Comparison of ENCODE assay signal across 10 cellular contexts in genomic region chr20:45342863-45343444, GRCh38. TPM values are rescaled to one million over a fixed set of nuclear protein-coding genes. Genes with fewer than 3 reads are reported as not detected.
A peak's percentile ranks its signal among the peaks of the same experiment; 100 is the strongest.
DNase-seq lines count a peak whose midpoint lies in the region; ATAC-seq and TF ChIP-seq lines count a peak whose summit lies in the region.
"Had no signal": no experiment of that assay in that cellular context is flagged by ENCODE, and none has a peak within 500 bp of the region (broad histone marks: within the 10 kb centered on the region; RNA-seq: fewer than 3 reads in every experiment).

No MANE protein-coding gene starts in this region.

- H3K4me1 ChIP-seq in Caco-2 = peaks cover 91% of the 10 kb centered on the region
- peaks cover 33% of the 10 kb centered on the region for H3K4me1 ChIP-seq in right cardiac atrium (ENCODE audit: control insufficient read depth, insufficient read depth, low read length)
- H3K4me1 ChIP-seq in sigmoid colon = peaks cover 0 to 93% (median 89%) of the 10 kb centered on the region in 4 donors

- no peaks in the 10 kb centered on the region for H3K27me3 Mint-ChIP-seq in Caco-2 (ENCODE audit: insufficient read depth, unreplicated experiment)

- H3K27me3 ChIP-seq in Caco-2 (replicated peaks; ENCODE audit: control insufficient read depth, insufficient read depth, low read length) (no peaks in the 10 kb centered on the region), WERI-Rb-1 (ENCODE audit: insufficient read depth, low read depth, severe bottlenecking) (no peaks in the 10 kb centered on the region), right cardiac atrium (ENCODE audit: control insufficient read depth, insufficient read depth) (no peaks in the 10 kb centered on the region), sigmoid colon (no peaks in the 10 kb centered on the region)

- H3K36me3 ChIP-seq in Caco-2 (ENCODE audit: control insufficient read depth, insufficient read depth, low read length) = peaks cover 11% of the 10 kb centered on the region
- H3K36me3 ChIP-seq in WERI-Rb-1 = peaks cover 28% of the 10 kb centered on the region
- peaks cover 0 to 13% (median 0%) of the 10 kb centered on the region in 4 donors for H3K36me3 ChIP-seq in sigmoid colon

- no peak for ATAC-seq in right cardiac atrium
- ATAC-seq in GM18520 (IDR thresholded peaks at IDR 0.05; ENCODE audit: unreplicated experiment) = no peak
- ATAC-seq in sciatic nerve = no peak

- WGBS in right cardiac atrium = 56% methylated on average over 6 of the region's 6 CpGs
- 13 to 60% methylated on average over 6 of the region's 6 CpGs for WGBS in sigmoid colon, 2 donors

- BruUV-seq in Caco-2 (replicated peaks; lab: Mats Ljungman, UMichigan) = no TSS peak

- intact Hi-C loops in Caco-2 (cut with micrococcal nuclease; ENCODE audit: unreplicated experiment) = loop anchor here (1.0 kb wide), 2 partner anchors 20 kb away; partner anchors contain the start of gene SYS1
- intact Hi-C loops in right cardiac atrium (cut with DNase I) = no loop called here
- intact Hi-C loops in sigmoid colon (cut with DNase I) = loop anchor here (10.0 kb wide), 2 partner anchors 1208 to 2002 kb away; no protein-coding TSS in a partner anchor
- intact Hi-C loops in sciatic nerve (cut with DNase I) = no loop called here

- peak overlapping the region; percentile 69 for H3K27ac ChIP-seq in WERI-Rb-1
- H3K27ac ChIP-seq in right cardiac atrium (ENCODE audit: low read length) = peak overlapping the region; percentile 98
- H3K27ac ChIP-seq in sigmoid colon = peak overlapping the region; percentile 94 to 99 (median 97)

- H3K27ac Mint-ChIP-seq in Caco-2 (ENCODE audit: unreplicated experiment) = peak overlapping the region; percentile 77

- TF ChIP-seq CTCF in Caco-2 (IDR thresholded peaks at IDR 0.05; ENCODE audit: insufficient read depth in 1 of 2, low read depth in 1 of 2, low read length in 1 of 2, severe bottlenecking in 1 of 2, unreplicated experiment in 1 of 2) = no peak
- no peak for TF ChIP-seq CTCF in WERI-Rb-1 (IDR thresholded peaks at IDR 0.05; ENCODE audit: low read depth, low read length)
- no peak for TF ChIP-seq CTCF in sigmoid colon (IDR thresholded peaks at IDR 0.05)

- TF ChIP-seq EP300 in sigmoid colon (IDR thresholded peaks at IDR 0.05) = no peak

- peaks cover 90% of the 10 kb centered on the region for H3K4me1 Mint-ChIP-seq in Caco-2 (ENCODE audit: low read depth, unreplicated experiment)

- no peaks in the 10 kb centered on the region for H3K9me3 Mint-ChIP-seq in Caco-2 (ENCODE audit: unreplicated experiment)

- TF ChIP-seq POLR2A in sigmoid colon (IDR thresholded peaks at IDR 0.05) = no peak

- POLR2A ChIA-PET in Caco-2 (lab: Charles Lee) = interaction anchor here (1.0 to 9.0 kb wide), 5 partner anchors 19 to 538 kb away, joined by 3 to 229 read pairs (median 9); partner anchors contain the start of genes SYS1 and ZSWIM1

- H3K36me3 Mint-ChIP-seq in Caco-2 (ENCODE audit: insufficient read depth, unreplicated experiment) = peaks cover 98% of the 10 kb centered on the region

- peak overlapping the region; percentile 97 for H3K4me3 Mint-ChIP-seq in Caco-2 (ENCODE audit: unreplicated experiment)

- CTCF ChIA-PET in Caco-2 (lab: Charles Lee) = interaction anchor here (0.7 to 4.4 kb wide), 9 partner anchors 17 to 494 kb away, joined by 4 to 50 read pairs (median 20); partner anchors contain the start of gene SYS1

- DNase-seq in Caco-2 = peak in 1 of 2 experiments; percentile 68
- DNase-seq in WERI-Rb-1 = no peak
- no peak for DNase-seq in right cardiac atrium
- no peak for DNase-seq in sigmoid colon
- DNase-seq in dermis blood vessel endothelial cell = no peak
- no peak for DNase-seq in sciatic nerve (ENCODE audit: low spot score)
- DNase-seq in NCI-H2227 (lab: John Stamatoyannopoulos, UW; ENCODE audit: unreplicated experiment) = no peak
- DNase-seq: NCI-H1930 had no signal

- peak overlapping the region; percentile 24 for H3K4me3 ChIP-seq in Caco-2 (ENCODE audit: low read depth, low read length)
- no peak overlapping the region for H3K4me3 ChIP-seq in WERI-Rb-1 (ENCODE audit: low read depth, low read length)
- H3K4me3 ChIP-seq in right cardiac atrium (ENCODE audit: low read length) = no peak overlapping the region
- peak overlapping the region; percentile 14 to 94 (median 56) for H3K4me3 ChIP-seq in sigmoid colon

- no peaks in the 10 kb centered on the region for H3K9me3 ChIP-seq in Caco-2
- H3K9me3 ChIP-seq in WERI-Rb-1 (ENCODE audit: severe bottlenecking) = no peaks in the 10 kb centered on the region
- no peaks in the 10 kb centered on the region for H3K9me3 ChIP-seq in right cardiac atrium (ENCODE audit: control insufficient read depth, low read length)
- no peaks in the 10 kb centered on the region for H3K9me3 ChIP-seq in sigmoid colon

RNA-seq across cellular contexts. Expression of gene SDC4, which starts 5.3 kb away (rescaled TPM):
- total RNA-seq in Caco-2 (2022) (227 and 242 TPM in 2 replicates), right cardiac atrium (100 to 1,000 TPM in 1 of 4 donors, 10 to 100 TPM in 3; 57.5 to 125 (median 61.2) TPM), sigmoid colon (100 to 1,000 TPM in 1 of 4 donors, 10 to 100 TPM in 3; 79.9 to 149 (median 88.5) TPM), dermis blood vessel endothelial cell (41.5 and 79.3 TPM in 2 replicates), sciatic nerve (77.7 TPM)
- polyA plus RNA-seq in right cardiac atrium (63.8 TPM), sigmoid colon (10 to 100 TPM; 22.2 to 63.9 (median 23.6) TPM)

RNA-seq across cellular contexts. Expression of gene SYS1, which starts 20.0 kb away (rescaled TPM):
- total RNA-seq in Caco-2 (2022) (62.1 and 67.1 TPM in 2 replicates), right cardiac atrium (10 to 100 TPM; 21.5 to 28.7 (median 25.8) TPM), sigmoid colon (10 to 100 TPM; 44.2 to 58.7 (median 52.2) TPM), dermis blood vessel endothelial cell (23.3 and 26.2 TPM in 2 replicates), sciatic nerve (24.0 TPM)
- polyA plus RNA-seq in right cardiac atrium (17.1 TPM), sigmoid colon (10 to 100 TPM; 14.4 to 35.6 (median 17.1) TPM)

RNA-seq across cellular contexts. Expression of gene MATN4, which starts 34.9 kb away (rescaled TPM):
- not detected in 2 replicates for total RNA-seq in Caco-2 (2022)
- total RNA-seq in right cardiac atrium = under 1 TPM in 3 of 4 donors, not detected in 1; 0.15 to 0.20 (median 0.17) TPM
- polyA plus RNA-seq in right cardiac atrium = 0.05 TPM
- not detected for total RNA-seq in sigmoid colon
- polyA plus RNA-seq in sigmoid colon = under 1 TPM in 1 of 3 donors, not detected in 2; 0.17 TPM
- total RNA-seq in dermis blood vessel endothelial cell = 0.09 and 0.17 TPM in 2 replicates
- 0.22 TPM for total RNA-seq in sciatic nerve

RNA-seq across cellular contexts. Expression of gene TP53TG5, which starts 35.2 kb away (rescaled TPM):
- total RNA-seq in Caco-2 (2022) = not detected in 2 replicates
- 1 to 10 TPM in 3 of 4 donors, under 1 TPM in 1; 0.82 to 1.5 (median 1.4) TPM for total RNA-seq in right cardiac atrium
- 0.95 TPM for polyA plus RNA-seq in right cardiac atrium
- total RNA-seq in sigmoid colon = under 1 TPM in 1 of 4 donors, not detected in 3; 0.36 TPM
- under 1 TPM in 1 of 3 donors, not detected in 2; 0.03 TPM for polyA plus RNA-seq in sigmoid colon
- not detected in 2 replicates for total RNA-seq in dermis blood vessel endothelial cell
- total RNA-seq in sciatic nerve = not detected

RNA-seq across cellular contexts. Expression of gene RBPJL, which starts 36.3 kb away (rescaled TPM):
- total RNA-seq in Caco-2 (2022) (not detected in 2 replicates), right cardiac atrium (not detected), sigmoid colon (not detected), dermis blood vessel endothelial cell (not detected in 2 replicates), sciatic nerve (not detected)
- polyA plus RNA-seq in right cardiac atrium (not detected), sigmoid colon (1 to 10 TPM in 1 of 3 donors, not detected in 2; 1.8 TPM)
- total RNA-seq: T-helper 2 cell treated with Interferon-gamma antibody and Interleukin-4, amounts not matched to agents 100 ng/mL and 5 ng/mL, for 36 hours had no signal

Comparison
In these comparisons a context has a peak if more than half of its experiments do, and no peak if none do; other contexts are left out.
1. H3K4me3 ChIP-seq: peak in Caco-2 (single experiment) and sigmoid colon (4 of 4); none in WERI-Rb-1 (single experiment) and right cardiac atrium (single experiment).
2. intact Hi-C loops: an anchor here in Caco-2 (1.0 kb wide) and sigmoid colon (10.0 kb wide); none called in right cardiac atrium and sciatic nerve.
3. Peak in every context shown above with its lines, with median percentiles within 50 percentile points of each other: H3K27ac ChIP-seq.